18 cellular contexts compared by ENCODE assay signal in genomic region chr3:24023249-24023648, GRCh38.
"Had no signal": no experiment of that assay in that cellular context is flagged by ENCODE, and none has a peak within 500 bp of the region (broad histone marks: within the 10 kb centered on the region; RNA-seq: fewer than 3 reads in every experiment).

No MANE protein-coding gene starts in this region.

- DNase-seq: activated CD4-positive, alpha-beta T cell treated with anti-CD3 and anti-CD28 coated beads for 4 hours; activated CD4-positive, alpha-beta T cell treated with anti-CD3 and anti-CD28 coated beads, Interleukin-2, amount 50 U/mL, for 4 hours; activated CD8-positive, alpha-beta memory T cell treated with anti-CD3 and anti-CD28 coated beads, Interleukin-2, amount 50 U/mL, for 48 hours; activated CD8-positive, alpha-beta T cell treated with anti-CD3 and anti-CD28 coated beads, Interleukin-2, amount 10 ng/mL, durations not matched to agents 7 days and 5 days; activated effector memory CD4-positive, alpha-beta T cell treated with Interleukin-2 at 50 U/mL for 16 hours; activated naive CD4-positive, alpha-beta T cell; activated T-cell treated with anti-CD3 and anti-CD28 coated beads, Interleukin-2, amount 50 U/mL, for 1 hour; aorta; caudate nucleus; colonic mucosa; dermis blood vessel endothelial cell; MM.1S; NCI-H187; NCI-H510A; NCI-H526 treated with DMSO at 0.1 percent for 48 hours; PC-9; SHP77 treated with DMSO at 0.1 percent for 48 hours had no signal

- H3K4me1 ChIP-seq: breast epithelium, colonic mucosa had no signal

- H3K27ac ChIP-seq: breast epithelium, colonic mucosa, PC-9 had no signal

- H3K36me3 ChIP-seq: breast epithelium, colonic mucosa had no signal

- H3K4me2 ChIP-seq: PC-9 had no signal

- H3K9me3 ChIP-seq: breast epithelium, colonic mucosa had no signal

- H3K4me3 ChIP-seq: breast epithelium, colonic mucosa, PC-9 had no signal

- H2AFZ ChIP-seq: PC-9 had no signal
